In genomic region chr20:10651227-10651990, GRCh38 we compare ENCODE assay signal across 13 cellular contexts. TPM values are rescaled to one million over a fixed set of nuclear protein-coding genes. Genes with fewer than 3 reads are reported as not detected.
DNase-seq lines count a peak whose midpoint lies in the region; ATAC-seq and TF ChIP-seq lines count a peak whose summit lies in the region.
"Had no signal": no experiment of that assay in that cellular context is flagged by ENCODE, and none has a peak within 500 bp of the region (broad histone marks: within the 10 kb centered on the region; RNA-seq: fewer than 3 reads in every experiment).

No MANE protein-coding gene starts in this region.

- H3K4me1 ChIP-seq in left ventricle myocardium inferior (peaks cover 90% of the 10 kb centered on the region), skeletal muscle satellite cell (ENCODE audit: control insufficient read depth, insufficient read depth, low read length) (peaks cover 55% of the 10 kb centered on the region)
- no peaks in the 10 kb centered on the region for H3K4me1 ChIP-seq in CD4-positive, alpha-beta memory T cell (ENCODE audit: insufficient read depth, low read length)

- no peak overlapping the region for H3K4me3 Mint-ChIP-seq in CD4-positive, alpha-beta memory T cell
- no peak overlapping the region for H3K4me3 Mint-ChIP-seq in activated CD4-positive, alpha-beta memory T cell treated with anti-CD3 and anti-CD28 coated beads, Interleukin-2, amount 10 ng/mL, durations not matched to agents 7 days and 5 days
- H3K4me3 Mint-ChIP-seq: activated naive CD8-positive, alpha-beta T cell treated with anti-CD3 and anti-CD28 coated beads, Interleukin-2, amount 10 ng/mL, durations not matched to agents 7 days and 5 days had no signal

- POLR2A ChIA-PET in CD4-positive, alpha-beta memory T cell (lab: Charles Lee; ENCODE audit: partially characterized antibody), result no interaction called here
- POLR2A ChIA-PET in activated CD4-positive, alpha-beta memory T cell treated with anti-CD3 and anti-CD28 coated beads, Interleukin-2, amount 10 ng/mL, durations not matched to agents 7 days and 5 days (lab: Charles Lee), result no interaction called here

- H3K4me3 ChIP-seq in WERI-Rb-1 (ENCODE audit: low read depth, low read length), result no peak overlapping the region
- H3K4me3 ChIP-seq in left ventricle myocardium inferior, result no peak overlapping the region
- H3K4me3 ChIP-seq in skeletal muscle satellite cell (ENCODE audit: low read length), result no peak overlapping the region
- H3K4me3 ChIP-seq in CD4-positive, alpha-beta memory T cell (ENCODE audit: low read length in 2 of 2), result no peak overlapping the region

- DNase-seq in GDM1 (lab: John Stamatoyannopoulos, UW) (peak; percentile 28), WERI-Rb-1 (no peak), left ventricle myocardium inferior (no peak), NCI-H2107 (lab: John Stamatoyannopoulos, UW) (no peak)
- DNase-seq in CD4-positive, alpha-beta memory T cell, result no peak
- DNase-seq in activated CD4-positive, alpha-beta memory T cell treated with anti-CD3 and anti-CD28 coated beads, Interleukin-2, amount 10 ng/mL, durations not matched to agents 7 days and 5 days, result no peak
- DNase-seq: activated CD4-positive, alpha-beta T cell treated with anti-CD3 and anti-CD28 coated beads, Interleukin-2, amount 50 U/mL, for 1 hour; activated naive CD8-positive, alpha-beta T cell treated with anti-CD3 and anti-CD28 coated beads, Interleukin-2, amount 10 ng/mL, durations not matched to agents 7 days and 5 days; kidney; NCI-H345; SW 1271 had no signal

- no peaks in the 10 kb centered on the region for H3K9me3 ChIP-seq in WERI-Rb-1 (ENCODE audit: severe bottlenecking)
- H3K9me3 ChIP-seq in left ventricle myocardium inferior (replicated peaks), result no peaks in the 10 kb centered on the region
- no peaks in the 10 kb centered on the region for H3K9me3 ChIP-seq in skeletal muscle satellite cell (replicated peaks; ENCODE audit: low read length)
- H3K9me3 ChIP-seq in CD4-positive, alpha-beta memory T cell (ENCODE audit: control insufficient read depth in 1 of 2, low read length in 2 of 2), result no peaks in the 10 kb centered on the region

- peaks cover 7 to 28% of the 10 kb centered on the region in 2 donors for H3K27me3 Mint-ChIP-seq in CD4-positive, alpha-beta memory T cell
- peaks cover 32% of the 10 kb centered on the region for H3K27me3 Mint-ChIP-seq in activated CD4-positive, alpha-beta memory T cell treated with anti-CD3 and anti-CD28 coated beads, Interleukin-2, amount 10 ng/mL, durations not matched to agents 7 days and 5 days

- H3K27ac Mint-ChIP-seq in CD4-positive, alpha-beta memory T cell, result no peak overlapping the region
- H3K27ac Mint-ChIP-seq in activated CD4-positive, alpha-beta memory T cell treated with anti-CD3 and anti-CD28 coated beads, Interleukin-2, amount 10 ng/mL, durations not matched to agents 7 days and 5 days, result no peak overlapping the region
- H3K27ac Mint-ChIP-seq: activated naive CD8-positive, alpha-beta T cell treated with anti-CD3 and anti-CD28 coated beads, Interleukin-2, amount 10 ng/mL, durations not matched to agents 7 days and 5 days had no signal

- no peaks in the 10 kb centered on the region for H3K36me3 Mint-ChIP-seq in CD4-positive, alpha-beta memory T cell
- no peaks in the 10 kb centered on the region for H3K36me3 Mint-ChIP-seq in activated CD4-positive, alpha-beta memory T cell treated with anti-CD3 and anti-CD28 coated beads, Interleukin-2, amount 10 ng/mL, durations not matched to agents 7 days and 5 days (ENCODE audit: low read depth)
- H3K36me3 Mint-ChIP-seq: activated naive CD8-positive, alpha-beta T cell treated with anti-CD3 and anti-CD28 coated beads, Interleukin-2, amount 10 ng/mL, durations not matched to agents 7 days and 5 days had no signal

- CTCF ChIA-PET in CD4-positive, alpha-beta memory T cell (lab: Charles Lee; ENCODE audit: partially characterized antibody), result no interaction called here
- CTCF ChIA-PET in activated CD4-positive, alpha-beta memory T cell treated with anti-CD3 and anti-CD28 coated beads, Interleukin-2, amount 10 ng/mL, durations not matched to agents 7 days and 5 days (lab: Charles Lee), result no interaction called here

- no peak overlapping the region for H3K27ac ChIP-seq in WERI-Rb-1
- H3K27ac ChIP-seq in left ventricle myocardium inferior (replicated peaks), result peak overlapping the region; percentile 71
- no peak overlapping the region for H3K27ac ChIP-seq in CD4-positive, alpha-beta memory T cell (ENCODE audit: low read depth, low read length)

- no peaks in the 10 kb centered on the region for H3K4me1 Mint-ChIP-seq in CD4-positive, alpha-beta memory T cell
- peaks cover 2% of the 10 kb centered on the region for H3K4me1 Mint-ChIP-seq in activated CD4-positive, alpha-beta memory T cell treated with anti-CD3 and anti-CD28 coated beads, Interleukin-2, amount 10 ng/mL, durations not matched to agents 7 days and 5 days

- no peak for ATAC-seq in HG03045 (IDR thresholded peaks at IDR 0.05; ENCODE audit: unreplicated experiment)

- peak; percentile 30; the same call in 1 of the 2 replicates for TF ChIP-seq CTCF in WERI-Rb-1 (IDR thresholded peaks at IDR 0.05; ENCODE audit: low read depth, low read length)
- no peak for TF ChIP-seq CTCF in left ventricle myocardium inferior (IDR thresholded peaks at IDR 0.05; ENCODE audit: borderline replicate concordance)

- H3K9me3 Mint-ChIP-seq in CD4-positive, alpha-beta memory T cell, result no peaks in the 10 kb centered on the region
- no peaks in the 10 kb centered on the region for H3K9me3 Mint-ChIP-seq in activated CD4-positive, alpha-beta memory T cell treated with anti-CD3 and anti-CD28 coated beads, Interleukin-2, amount 10 ng/mL, durations not matched to agents 7 days and 5 days
- H3K9me3 Mint-ChIP-seq: activated naive CD8-positive, alpha-beta T cell treated with anti-CD3 and anti-CD28 coated beads, Interleukin-2, amount 10 ng/mL, durations not matched to agents 7 days and 5 days had no signal

- H3K36me3 ChIP-seq in WERI-Rb-1 (no peaks in the 10 kb centered on the region), left ventricle myocardium inferior (peaks cover 77% of the 10 kb centered on the region), skeletal muscle satellite cell (ENCODE audit: insufficient read depth, low read length) (peaks cover 62% of the 10 kb centered on the region)
- no peaks in the 10 kb centered on the region for H3K36me3 ChIP-seq in CD4-positive, alpha-beta memory T cell (ENCODE audit: insufficient read depth, low read length)

- intact Hi-C loops in left ventricle myocardium inferior (cut with micrococcal nuclease), result no loop called here
- intact Hi-C loops in CD4-positive, alpha-beta memory T cell (cut with micrococcal nuclease), result no loop called here

- H3K27me3 ChIP-seq in WERI-Rb-1 (ENCODE audit: insufficient read depth, low read depth, severe bottlenecking), result no peaks in the 10 kb centered on the region
- H3K27me3 ChIP-seq in left ventricle myocardium inferior (ENCODE audit: low read depth), result no peaks in the 10 kb centered on the region
- no peaks in the 10 kb centered on the region for H3K27me3 ChIP-seq in skeletal muscle satellite cell (ENCODE audit: control insufficient read depth, insufficient read depth, low read length)
- H3K27me3 ChIP-seq in CD4-positive, alpha-beta memory T cell (ENCODE audit: insufficient read depth, low read length), result no peaks in the 10 kb centered on the region

- H3K4me2 ChIP-seq in skeletal muscle satellite cell (ENCODE audit: low read length), result no peak overlapping the region

- H3K9ac ChIP-seq in skeletal muscle satellite cell (ENCODE audit: low read depth, low read length), result peak overlapping the region; percentile 23

RNA-seq across cellular contexts. Expression of gene JAG1, which starts 22.4 kb away (rescaled TPM):
- total RNA-seq in left ventricle myocardium inferior, result 20.5 TPM
- total RNA-seq in skeletal muscle satellite cell (2012; rRNA removed), result 11.1 and 15.2 TPM in 2 replicates
- total RNA-seq in CD4-positive, alpha-beta memory T cell, result under 1 TPM; 0.29 to 0.61 TPM
- 1 to 10 TPM in 1 of 2 donors, under 1 TPM in 1; 0.04 to 1.9 TPM for polyA plus RNA-seq in CD4-positive, alpha-beta memory T cell
- total RNA-seq in activated CD4-positive, alpha-beta memory T cell treated with anti-CD3 and anti-CD28 coated beads, Interleukin-2, amount 10 ng/mL, durations not matched to agents 7 days and 5 days, result under 1 TPM; 0.15 to 0.30 TPM

Comparison
In these comparisons a context has a peak if more than half of its experiments do, and no peak if none do; other contexts are left out.
1. RNA of gene JAG1, which starts 22.4 kb away (total RNA-seq): 20.5 TPM in left ventricle myocardium inferior (single experiment); 0.29 to 0.61 TPM in CD4-positive, alpha-beta memory T cell and 0.15 to 0.30 TPM in activated CD4-positive, alpha-beta memory T cell treated with anti-CD3 and anti-CD28 coated beads, Interleukin-2, amount 10 ng/mL, durations not matched to agents 7 days and 5 days; every median in the first group is over 10 times any median in the second.